ENCODE assay signal across 8 cellular contexts in genomic region chr14:89417111-89417468, GRCh38. TPM values are rescaled to one million over a fixed set of nuclear protein-coding genes. Genes with fewer than 3 reads are reported as not detected.
DNase-seq lines count a peak whose midpoint lies in the region; ATAC-seq, FAIRE-seq and TF ChIP-seq lines count a peak whose summit lies in the region.

TSS of gene FOXN3 (minus strand) at chr14:89417233. CDS start at chr14:89412476, 4,757 bp downstream.

- peaks cover 0 to 2% of the 10 kb centered on the region in 2 donors for H3K36me3 ChIP-seq in kidney (ENCODE audit: control insufficient read depth in 1 of 2, insufficient read depth in 2 of 2, low read length in 2 of 2)

- peaks cover 10 to 13% of the 10 kb centered on the region in 2 donors for H3K4me1 ChIP-seq in kidney (ENCODE audit: control insufficient read depth in 1 of 2, insufficient read depth in 1 of 2, low read depth in 1 of 2, low read length in 2 of 2)

- POLR2A ChIA-PET in AG04450 (lab: Yijun Ruan, JAX) = no interaction called here

- H3K9me3 ChIP-seq in AG04450 (ENCODE audit: control insufficient read depth, insufficient read depth, low read length) = peaks cover 4% of the 10 kb centered on the region; the same call in 1 of the 2 replicates
- H3K9me3 ChIP-seq in kidney (ENCODE audit: control insufficient read depth in 1 of 2, low read length in 2 of 2) = no peaks in the 10 kb centered on the region

- H3K4me3 ChIP-seq in AG04450 (ENCODE audit: low read depth, low read length) (peak within 1 kb of the TSS; percentile 78), kidney (ENCODE audit: low read length in 2 of 2) (peak within 1 kb of the TSS; percentile 86 to 89)

- no peaks in the 10 kb centered on the region for H3K27me3 Mint-ChIP-seq in central memory CD8-positive, alpha-beta T cell

- peak within 1 kb of the TSS; percentile 77 to 92 for H3K9ac ChIP-seq in kidney (ENCODE audit: low read length in 2 of 2)

- H3K9me3 Mint-ChIP-seq in central memory CD8-positive, alpha-beta T cell = no peaks in the 10 kb centered on the region

- ATAC-seq in GM18907 (IDR thresholded peaks at IDR 0.05; ENCODE audit: unreplicated experiment) (peak; percentile 51), HG03175 (IDR thresholded peaks at IDR 0.05; ENCODE audit: unreplicated experiment) (peak; percentile 47)
- ATAC-seq in central memory CD8-positive, alpha-beta T cell (replicated peaks; ENCODE audit: extremely low read depth, poor library complexity, severe bottlenecking) = peak; percentile 59

- H3K27ac ChIP-seq in AG04450 (ENCODE audit: low read depth, low read length) (peak within 1 kb of the TSS; percentile 85), kidney (ENCODE audit: low read depth in 2 of 2, low read length in 2 of 2) (peak within 1 kb of the TSS; percentile 81 to 87)

- DNase-seq in AG04450 (ENCODE audit: low read depth, low spot score) = peak; percentile 68
- DNase-seq in NCI-H446 (lab: John Stamatoyannopoulos, UW) = peak; percentile 83 to 91
- peak; percentile 77 for DNase-seq in activated CD4-positive, CD25-positive, alpha-beta regulatory T cell treated with anti-CD3 and anti-CD28 coated beads, Interleukin-2, amount 50 U/mL, for 72 hours
- peak; percentile 59 to 63 for DNase-seq in central memory CD8-positive, alpha-beta T cell (ENCODE audit: low spot score in 2 of 2)
- DNase-seq in kidney = peak; percentile 97
- DNase-seq in stimulated activated CD4-positive, alpha-beta T cell treated with anti-CD3 and anti-CD28 coated beads, Interleukin-15, amount 100 ng/mL, for 1 hour (ENCODE audit: low read depth in 1 of 2, low spot score in 1 of 2) = peak; percentile 72 to 75

- no peaks in the 10 kb centered on the region for H3K27me3 ChIP-seq in AG04450 (ENCODE audit: control insufficient read depth, insufficient read depth, low read length)

- TF ChIP-seq CTCF in AG04450 (IDR thresholded peaks at IDR 0.05; ENCODE audit: low read depth, low read length) (no peak), kidney (IDR thresholded peaks at IDR 0.05; ENCODE audit: borderline replicate concordance, extremely low read depth, insufficient read depth) (no peak)

- intact Hi-C loops in kidney (cut with DNase I) = no loop called here

- peaks cover 56% of the 10 kb centered on the region for H3K4me1 Mint-ChIP-seq in central memory CD8-positive, alpha-beta T cell

- CTCF ChIA-PET in AG04450 (lab: Charles Lee) = no interaction called here

- FAIRE-seq in kidney (lab: Jason Lieb, UNC) = no peak

- peak within 1 kb of the TSS; percentile 97 for H3K27ac Mint-ChIP-seq in central memory CD8-positive, alpha-beta T cell (ENCODE audit: low read depth)

- peak within 1 kb of the TSS; percentile 90 for H3K4me3 Mint-ChIP-seq in central memory CD8-positive, alpha-beta T cell

- H3K36me3 Mint-ChIP-seq in central memory CD8-positive, alpha-beta T cell (ENCODE audit: insufficient read depth) = peaks cover 33% of the 10 kb centered on the region

RNA-seq across cellular contexts. Expression of gene FOXN3, which starts in this region (rescaled TPM):
- polyA plus RNA-seq in AG04450 (2011; rRNA removed) = 41.8 and 46.5 TPM in 2 replicates
- 67.8 and 89.4 TPM in 2 replicates for polyA minus RNA-seq in AG04450 (2011; rRNA and poly(A)+ RNA removed)
- total RNA-seq in kidney = 50.1 TPM
- 6.4 TPM for polyA plus RNA-seq in kidney (ENCODE audit: insufficient read depth, low read depth, low replicate concordance)

Comparison
In these comparisons a context has a peak if more than half of its experiments do, and no peak if none do; other contexts are left out.
1. Peak in every context shown above with its lines: DNase-seq, ATAC-seq, H3K4me3 ChIP-seq and H3K27ac ChIP-seq.